In the genomic region with DNA sequence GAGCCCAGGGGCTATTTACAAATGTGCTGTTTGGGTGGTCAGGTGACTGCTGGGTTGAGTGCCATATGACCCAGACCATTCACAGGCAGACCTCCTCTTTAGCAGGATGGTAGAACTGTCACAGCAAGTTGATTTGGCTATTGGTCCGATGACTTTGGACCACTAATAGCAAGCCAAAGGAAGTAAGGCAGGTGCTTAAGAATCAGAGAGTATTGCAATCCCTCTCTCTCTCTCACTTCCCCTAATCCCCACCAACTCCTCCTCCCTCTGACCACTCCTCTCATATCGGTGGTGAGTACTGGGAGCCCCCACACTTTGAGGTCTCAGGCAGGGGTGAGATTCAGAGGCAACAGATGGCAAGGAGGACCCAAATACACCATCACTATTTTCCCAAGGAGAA, we compare ENCODE assay signal across 34 cellular contexts.
A peak's percentile ranks its signal among the peaks of the same experiment; 100 is the strongest.
DNase-seq lines count a peak whose midpoint lies in the region; ATAC-seq, FAIRE-seq and TF ChIP-seq lines count a peak whose summit lies in the region.
"Had no signal": no experiment of that assay in that cellular context is flagged by ENCODE, and none has a peak within 500 bp of the region (broad histone marks: within the 10 kb centered on the region; RNA-seq: fewer than 3 reads in every experiment).

No MANE protein-coding gene starts in this region.

- H3K4me3 ChIP-seq in keratinocyte (ENCODE audit: control insufficient read depth in 2 of 3, extremely low read depth in 1 of 3, insufficient read depth in 2 of 3, low read depth in 1 of 3, low read length in 3 of 3) (no peak overlapping the region), H7 (ENCODE audit: insufficient read depth, low read depth, low read length) (no peak overlapping the region), A673 (ENCODE audit: low read depth, low read length, poor library complexity, severe bottlenecking) (no peak overlapping the region)
- H3K4me3 ChIP-seq: dorsolateral prefrontal cortex, esophagus muscularis mucosa, neural progenitor cell, pancreas, skin epidermis, upper lobe of left lung had no signal

- dilution Hi-C loops in keratinocyte (cut with MboI; ENCODE audit: extremely low pct_ligation_motif_present, low sequenced_read_pairs), result no loop called here

- H3K27me3 Mint-ChIP-seq in glutamatergic neuron (ENCODE audit: unreplicated experiment), result no peaks in the 10 kb centered on the region
- H3K27me3 Mint-ChIP-seq: B cell had no signal

- intact Hi-C loops in A673 (cut with micrococcal nuclease; ENCODE audit: unreplicated experiment), result no loop called here

- no peak for TF ChIP-seq CTCF in keratinocyte (optimal IDR thresholded peaks at IDR 0.05 in 1 of 3, IDR thresholded peaks at IDR 0.05 in 1 of 3, conservative IDR thresholded peaks at IDR 0.05 in 1 of 3; ENCODE audit: extremely low read depth in 1 of 3, insufficient read depth in 2 of 3, low read length in 3 of 3)
- TF ChIP-seq CTCF in glutamatergic neuron (IDR thresholded peaks at IDR 0.05; ENCODE audit: partially characterized antibody, unreplicated experiment), result no peak
- TF ChIP-seq CTCF in A673 (conservative IDR thresholded peaks at IDR 0.05; ENCODE audit: low read depth, low read length), result no peak

- no peak overlapping the region for H3K27ac Mint-ChIP-seq in glutamatergic neuron (ENCODE audit: unreplicated experiment)
- H3K27ac Mint-ChIP-seq: activated naive CD4-positive, alpha-beta T cell treated with anti-CD3 and anti-CD28 coated beads, Interleukin-2, amount 50 U/mL, for 72 hours; B cell; CD8-positive, alpha-beta T cell; neural progenitor cell; stimulated activated naive B cell treated with anti-CD40 and anti-IgM and Interleukin-4, amounts not matched to agents 10 μg/mL and 1 μg/mL and 100 μg/mL, for 72 hours had no signal

- no peaks in the 10 kb centered on the region for H3K36me3 Mint-ChIP-seq in glutamatergic neuron (ENCODE audit: unreplicated experiment)
- H3K36me3 Mint-ChIP-seq: activated naive CD4-positive, alpha-beta T cell treated with anti-CD3 and anti-CD28 coated beads, Interleukin-2, amount 50 U/mL, for 72 hours; CD8-positive, alpha-beta T cell; neural progenitor cell; stimulated activated naive B cell treated with anti-CD40 and anti-IgM and Interleukin-4, amounts not matched to agents 10 μg/mL and 1 μg/mL and 100 μg/mL, for 72 hours had no signal

- H3K4me2 ChIP-seq in keratinocyte (ENCODE audit: control insufficient read depth, extremely low read depth, insufficient read depth, low read depth, low read length), result no peak overlapping the region
- H3K4me2 ChIP-seq: neural progenitor cell had no signal

- no peaks in the 10 kb centered on the region for H4K20me1 ChIP-seq in keratinocyte (ENCODE audit: control insufficient read depth, extremely low read depth, insufficient read depth, low read length)

- no peak overlapping the region for H3K9ac ChIP-seq in keratinocyte (ENCODE audit: control insufficient read depth, extremely low read depth, insufficient read depth, low read length)
- H3K9ac ChIP-seq: neural progenitor cell had no signal

- H3K36me3 ChIP-seq in keratinocyte (ENCODE audit: control insufficient read depth in 2 of 2, extremely low read depth in 1 of 2, insufficient read depth in 2 of 2, low read length in 2 of 2) (no peaks in the 10 kb centered on the region), H7 (replicated peaks; ENCODE audit: control insufficient read depth, insufficient read depth, low read length) (no peaks in the 10 kb centered on the region), A673 (ENCODE audit: insufficient read depth, low read length, poor library complexity, severe bottlenecking) (no peaks in the 10 kb centered on the region)
- H3K36me3 ChIP-seq: brain microvascular endothelial cell, esophagus muscularis mucosa, neural progenitor cell, pancreas, upper lobe of left lung had no signal

- CTCF ChIA-PET in A673 (lab: Charles Lee), result no interaction called here

- ATAC-seq in GM21717 (IDR thresholded peaks at IDR 0.05; ENCODE audit: unreplicated experiment), result peak; percentile 75
- peak; percentile 73 for ATAC-seq in HG03159 (IDR thresholded peaks at IDR 0.05; ENCODE audit: unreplicated experiment)
- ATAC-seq in HG02884 (IDR thresholded peaks at IDR 0.05; ENCODE audit: unreplicated experiment), result no peak
- ATAC-seq: activated naive CD4-positive, alpha-beta T cell treated with anti-CD3 and anti-CD28 coated beads, Interleukin-2, amount 50 U/mL, for 72 hours; CD8-positive, alpha-beta T cell; HepG2; pancreas; stimulated activated naive B cell treated with anti-CD40 and anti-IgM and Interleukin-4, amounts not matched to agents 10 μg/mL and 1 μg/mL and 100 μg/mL, for 72 hours had no signal

- DNase-seq in GM12892 (ENCODE audit: insufficient read length) (no peak), keratinocyte (ENCODE audit: low read depth, low spot score) (no peak), glutamatergic neuron (no peak), H7 (no peak), A673 (ENCODE audit: low spot score) (no peak)
- DNase-seq: activated CD4-positive, alpha-beta T cell treated with anti-CD3 and anti-CD28 coated beads for 4 hours; amygdala; brain microvascular endothelial cell; CD8-positive, alpha-beta T cell; dorsolateral prefrontal cortex; HCEC 1CT; head of caudate nucleus; kidney; MV-4-11; NCI-H1436; NCI-H2081 treated with DMSO at 0.1 percent for 48 hours; NCI-H774; pancreas; retina; stimulated activated naive B cell treated with anti-CD40 and anti-IgM and Interleukin-4, amounts not matched to agents 10 μg/mL and 1 μg/mL and 100 μg/mL, for 72 hours; SW 1271; T-helper 9 cell had no signal

- no peak for TF ChIP-seq POLR2A in GM12892 (IDR thresholded peaks at IDR 0.05; ENCODE audit: low read depth, low read length)

- FAIRE-seq in GM12892 (lab: Jason Lieb, UNC) (peak; percentile 21), keratinocyte (lab: Jason Lieb, UNC) (peak; percentile 36)
- FAIRE-seq: endometrium, HepG2, kidney, pancreas had no signal

- H3K4me3 Mint-ChIP-seq in glutamatergic neuron (ENCODE audit: unreplicated experiment), result no peak overlapping the region
- H3K4me3 Mint-ChIP-seq: B cell; CD8-positive, alpha-beta T cell; neural progenitor cell; stimulated activated naive B cell treated with anti-CD40 and anti-IgM and Interleukin-4, amounts not matched to agents 10 μg/mL and 1 μg/mL and 100 μg/mL, for 72 hours had no signal

- BruUV-seq in A673 (replicated peaks; lab: Mats Ljungman, UMichigan), result no TSS peak

- no peaks in the 10 kb centered on the region for H3K27me3 ChIP-seq in keratinocyte (ENCODE audit: control insufficient read depth, extremely low read depth, insufficient read depth, low read length)
- H3K27me3 ChIP-seq in H7 (ENCODE audit: control insufficient read depth, insufficient read depth, low read length), result no peaks in the 10 kb centered on the region; the same call in 1 of the 2 replicates
- H3K27me3 ChIP-seq in A673 (replicated peaks; ENCODE audit: insufficient read depth, low read depth, low read length, poor library complexity), result no peaks in the 10 kb centered on the region
- H3K27me3 ChIP-seq: brain microvascular endothelial cell, dorsolateral prefrontal cortex, esophagus muscularis mucosa, neural progenitor cell, upper lobe of left lung had no signal

- H3K79me2 ChIP-seq in keratinocyte (ENCODE audit: control insufficient read depth, insufficient read depth, low read length), result no peaks in the 10 kb centered on the region

- no peaks in the 10 kb centered on the region for H3K9me1 ChIP-seq in keratinocyte (ENCODE audit: control insufficient read depth, extremely low read depth, insufficient read depth, low read length)

- H3K4me1 Mint-ChIP-seq in glutamatergic neuron (ENCODE audit: low read depth, unreplicated experiment), result peaks cover 6% of the 10 kb centered on the region

- H2AFZ ChIP-seq in keratinocyte (ENCODE audit: control insufficient read depth, low read length), result no peak overlapping the region
- H2AFZ ChIP-seq: neural progenitor cell had no signal

- POLR2A ChIA-PET in A673 (lab: Charles Lee; ENCODE audit: low non-redundant PET), result no interaction called here

- H3K4me1 ChIP-seq in keratinocyte (ENCODE audit: control insufficient read depth, extremely low read depth, insufficient read depth, low read length) (no peaks in the 10 kb centered on the region), A673 (ENCODE audit: insufficient read depth, low read length, poor library complexity, severe bottlenecking) (no peaks in the 10 kb centered on the region)
- H3K4me1 ChIP-seq: neural progenitor cell, pancreas, upper lobe of left lung had no signal

- H3K27ac ChIP-seq in keratinocyte (ENCODE audit: control insufficient read depth, insufficient read depth, low read length) (no peak overlapping the region), A673 (ENCODE audit: low read depth, low read length, poor library complexity, severe bottlenecking) (no peak overlapping the region)
- H3K27ac ChIP-seq: brain microvascular endothelial cell, esophagus muscularis mucosa, neural progenitor cell, pancreas, skin epidermis, upper lobe of left lung, VCaP had no signal

- H3K9me3 ChIP-seq in keratinocyte (ENCODE audit: control insufficient read depth, low read depth, low read length) (no peaks in the 10 kb centered on the region), A673 (ENCODE audit: low read depth, low read length, poor library complexity, severe bottlenecking) (no peaks in the 10 kb centered on the region)
- H3K9me3 ChIP-seq: esophagus muscularis mucosa, pancreas, upper lobe of left lung had no signal

- no peaks in the 10 kb centered on the region for H3K9me3 Mint-ChIP-seq in glutamatergic neuron (ENCODE audit: unreplicated experiment)
- H3K9me3 Mint-ChIP-seq: activated naive CD4-positive, alpha-beta T cell treated with anti-CD3 and anti-CD28 coated beads, Interleukin-2, amount 50 U/mL, for 72 hours; CD8-positive, alpha-beta T cell; neural progenitor cell; stimulated activated naive B cell treated with anti-CD40 and anti-IgM and Interleukin-4, amounts not matched to agents 10 μg/mL and 1 μg/mL and 100 μg/mL, for 72 hours had no signal
